Comparison of ENCODE assay signal across 1 cellular context in genomic region chr6:3053231-3053508, GRCh38.
TF ChIP-seq lines count a peak whose summit lies in the region.

No MANE protein-coding gene starts in this region.

TF ChIP-seq in endothelial cell of umbilical vein, 7 proteins besides CTCF, POLR2A, EP300 and RAD21:
- no peak for TF ChIP-seq FOS (IDR thresholded peaks at IDR 0.05; ENCODE audit: borderline replicate concordance, insufficient read depth, low read length)
- TF ChIP-seq, protein P1, sequence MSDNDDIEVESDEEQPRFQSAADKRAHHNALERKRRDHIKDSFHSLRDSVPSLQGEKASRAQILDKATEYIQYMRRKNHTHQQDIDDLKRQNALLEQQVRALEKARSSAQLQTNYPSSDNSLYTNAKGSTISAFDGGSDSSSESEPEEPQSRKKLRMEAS (IDR thresholded peaks at IDR 0.05; ENCODE audit: insufficient read depth, insufficient read length) = no peak
- TF ChIP-seq GATA2 (IDR thresholded peaks at IDR 0.05; ENCODE audit: insufficient read depth, insufficient read length, low read depth, low read length) = no peak
- no peak for TF ChIP-seq MYC (IDR thresholded peaks at IDR 0.05; ENCODE audit: low read depth, low read length)
- TF ChIP-seq JUN (IDR thresholded peaks at IDR 0.05; ENCODE audit: borderline replicate concordance, insufficient read depth, insufficient read length, low read depth) = no peak
- no peak for TF ChIP-seq EZH2 (IDR thresholded peaks at IDR 0.05; ENCODE audit: borderline replicate concordance, low read depth, low read length, severe bottlenecking)
- no peak for TF ChIP-seq POLR2AphosphoS5 (IDR thresholded peaks at IDR 0.05; ENCODE audit: insufficient read depth, low read depth, low read length)
